ENCODE assay signal across 1 cellular context in genomic region chr17:68512247-68512966, GRCh38.
TF ChIP-seq lines count a peak whose summit lies in the region.

TSS of gene PRKAR1A (plus strand) at chr17:68512430. CDS start at chr17:68515400, 2,970 bp downstream.

TF ChIP-seq in K562, 482 proteins besides CTCF, POLR2A, EP300 and RAD21 (continued from another document and continues in another):
- TF ChIP-seq, protein P1, sequence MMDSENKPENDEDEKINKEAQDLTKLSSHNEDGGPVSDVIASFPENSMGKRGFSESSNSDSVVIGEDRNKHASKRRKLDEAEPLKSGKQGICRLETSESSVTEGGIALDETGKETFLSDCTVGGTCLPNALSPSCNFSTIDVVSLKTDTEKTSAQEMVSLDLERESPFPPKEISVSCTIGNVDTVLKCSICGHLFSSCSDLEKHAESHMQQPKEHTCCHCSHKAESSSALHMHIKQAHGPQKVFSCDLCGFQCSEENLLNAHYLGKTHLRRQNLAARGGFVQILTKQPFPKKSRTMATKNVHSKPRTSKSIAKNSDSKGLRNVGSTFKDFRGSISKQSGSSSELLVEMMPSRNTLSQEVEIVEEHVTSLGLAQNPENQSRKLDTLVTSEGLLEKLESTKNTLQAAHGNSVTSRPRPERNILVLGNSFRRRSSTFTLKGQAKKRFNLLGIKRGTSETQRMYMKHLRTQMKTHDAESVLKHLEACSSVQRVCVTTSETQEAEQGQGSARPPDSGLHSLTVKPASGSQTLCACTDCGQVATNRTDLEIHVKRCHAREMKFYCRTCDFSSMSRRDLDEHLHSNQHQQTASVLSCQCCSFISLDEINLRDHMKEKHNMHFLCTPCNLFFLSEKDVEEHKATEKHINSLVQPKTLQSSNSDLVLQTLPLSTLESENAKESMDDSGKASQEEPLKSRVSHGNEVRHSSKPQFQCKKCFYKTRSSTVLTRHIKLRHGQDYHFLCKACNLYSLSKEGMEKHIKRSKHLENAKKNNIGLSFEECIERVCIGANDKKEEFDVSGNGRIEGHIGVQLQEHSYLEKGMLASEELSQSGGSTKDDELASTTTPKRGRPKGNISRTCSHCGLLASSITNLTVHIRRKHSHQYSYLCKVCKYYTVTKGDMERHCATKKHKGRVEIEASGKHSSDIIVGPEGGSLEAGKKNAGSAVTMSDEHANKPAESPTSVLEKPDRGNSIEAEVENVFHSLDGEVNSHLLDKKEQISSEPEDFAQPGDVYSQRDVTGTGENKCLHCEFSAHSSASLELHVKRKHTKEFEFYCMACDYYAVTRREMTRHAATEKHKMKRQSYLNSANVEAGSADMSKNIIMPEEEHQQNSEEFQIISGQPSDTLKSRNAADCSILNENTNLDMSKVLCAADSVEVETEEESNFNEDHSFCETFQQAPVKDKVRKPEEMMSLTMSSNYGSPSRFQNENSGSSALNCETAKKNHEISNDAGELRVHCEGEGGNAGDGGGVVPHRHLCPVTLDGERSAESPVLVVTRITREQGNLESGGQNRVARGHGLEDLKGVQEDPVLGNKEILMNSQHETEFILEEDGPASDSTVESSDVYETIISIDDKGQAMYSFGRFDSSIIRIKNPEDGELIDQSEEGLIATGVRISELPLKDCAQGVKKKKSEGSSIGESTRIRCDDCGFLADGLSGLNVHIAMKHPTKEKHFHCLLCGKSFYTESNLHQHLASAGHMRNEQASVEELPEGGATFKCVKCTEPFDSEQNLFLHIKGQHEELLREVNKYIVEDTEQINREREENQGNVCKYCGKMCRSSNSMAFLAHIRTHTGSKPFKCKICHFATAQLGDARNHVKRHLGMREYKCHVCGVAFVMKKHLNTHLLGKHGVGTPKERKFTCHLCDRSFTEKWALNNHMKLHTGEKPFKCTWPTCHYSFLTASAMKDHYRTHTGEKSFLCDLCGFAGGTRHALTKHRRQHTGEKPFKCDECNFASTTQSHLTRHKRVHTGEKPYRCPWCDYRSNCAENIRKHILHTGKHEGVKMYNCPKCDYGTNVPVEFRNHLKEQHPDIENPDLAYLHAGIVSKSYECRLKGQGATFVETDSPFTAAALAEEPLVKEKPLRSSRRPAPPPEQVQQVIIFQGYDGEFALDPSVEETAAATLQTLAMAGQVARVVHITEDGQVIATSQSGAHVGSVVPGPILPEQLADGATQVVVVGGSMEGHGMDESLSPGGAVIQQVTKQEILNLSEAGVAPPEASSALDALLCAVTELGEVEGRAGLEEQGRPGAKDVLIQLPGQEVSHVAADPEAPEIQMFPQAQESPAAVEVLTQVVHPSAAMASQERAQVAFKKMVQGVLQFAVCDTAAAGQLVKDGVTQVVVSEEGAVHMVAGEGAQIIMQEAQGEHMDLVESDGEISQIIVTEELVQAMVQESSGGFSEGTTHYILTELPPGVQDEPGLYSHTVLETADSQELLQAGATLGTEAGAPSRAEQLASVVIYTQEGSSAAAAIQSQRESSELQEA (IDR thresholded peaks at IDR 0.05; ENCODE audit: low read depth): no peak
- TF ChIP-seq MBD2 (IDR thresholded peaks at IDR 0.05; ENCODE audit: borderline replicate concordance, low read depth) (peak; percentile 82), HMG20A (CRISPR knock-in tag; conservative IDR thresholded peaks at IDR 0.05) (no peak), ZNF431 (CRISPR knock-in tag; IDR thresholded peaks at IDR 0.05) (no peak), PHF21A (IDR thresholded peaks at IDR 0.05; ENCODE audit: borderline replicate concordance, low read depth) (no peak), ZNF384 (IDR thresholded peaks at IDR 0.05; ENCODE audit: low read depth, low read length) (no peak), ATF4 (CRISPR knock-in tag; IDR thresholded peaks at IDR 0.05) (no peak), ZNF316 (IDR thresholded peaks at IDR 0.05) (no peak), PHTF2 (CRISPR knock-in tag; IDR thresholded peaks at IDR 0.05) (no peak), ATF6 (CRISPR knock-in tag; IDR thresholded peaks at IDR 0.05) (no peak; the same call in 1 of the 2 replicates), ZBTB7A (IDR thresholded peaks at IDR 0.05; ENCODE audit: borderline replicate concordance, control insufficient read depth, low read depth, low read length) (peak; percentile 67; the same call in 1 of the 2 replicates), NR2F6 (CRISPR knock-in tag; IDR thresholded peaks at IDR 0.05) (no peak), CBFB (CRISPR knock-in tag; IDR thresholded peaks at IDR 0.05) (no peak), ZNF507 (tag; conservative IDR thresholded peaks at IDR 0.05) (no peak), ZNF324 (CRISPR knock-in tag; IDR thresholded peaks at IDR 0.05) (no peak), DLX4 (CRISPR knock-in tag; IDR thresholded peaks at IDR 0.05) (no peak), ZBTB8A (IDR thresholded peaks at IDR 0.05; ENCODE audit: partially characterized antibody) (no peak), MCM2 (IDR thresholded peaks at IDR 0.05; ENCODE audit: low read depth) (no peak), MAX (CRISPR knock-in tag; IDR thresholded peaks at IDR 0.05) (no peak), FOS (IDR thresholded peaks at IDR 0.05; ENCODE audit: extremely low read depth, insufficient read length) (peak; percentile 60), TOE1 (IDR thresholded peaks at IDR 0.05; ENCODE audit: borderline replicate concordance) (no peak), TOE1 (CRISPR knock-in tag; IDR thresholded peaks at IDR 0.05; ENCODE audit: borderline replicate concordance, low read depth) (no peak), ERF (CRISPR knock-in tag; IDR thresholded peaks at IDR 0.05) (no peak), ZZZ3 (IDR thresholded peaks at IDR 0.05) (no peak), ZNF75A (CRISPR knock-in tag; IDR thresholded peaks at IDR 0.05) (no peak), MYC (IDR thresholded peaks at IDR 0.05; ENCODE audit: low read depth, low read length) (no peak), MYC (CRISPR knock-in tag; IDR thresholded peaks at IDR 0.05; ENCODE audit: borderline replicate concordance, low read depth) (no peak), HNRNPUL1 (IDR thresholded peaks at IDR 0.05; ENCODE audit: low read length) (no peak), SUPT5H (IDR thresholded peaks at IDR 0.05) (peak; percentile 84), KDM4B (IDR thresholded peaks at IDR 0.05; ENCODE audit: borderline replicate concordance in 2 of 2, low read depth in 1 of 2) (no peak; a peak in 1 of 4 replicates), HINFP (tag; conservative IDR thresholded peaks at IDR 0.05; ENCODE audit: low read depth) (no peak), RAD51 (IDR thresholded peaks at IDR 0.05; ENCODE audit: borderline replicate concordance, low read depth) (no peak), WHSC1 (IDR thresholded peaks at IDR 0.05; ENCODE audit: low read length) (no peak), FOXK1 (CRISPR knock-in tag; IDR thresholded peaks at IDR 0.05; ENCODE audit: borderline replicate concordance) (no peak), FOXJ3 (CRISPR knock-in tag; IDR thresholded peaks at IDR 0.05) (no peak), U2AF1 (optimal IDR thresholded peaks at IDR 0.05; ENCODE audit: low read depth, low read length) (no peak), NCOA6 (IDR thresholded peaks at IDR 0.05) (no peak), ZNF830 (CRISPR knock-in tag; IDR thresholded peaks at IDR 0.05) (no peak), HDAC2 (IDR thresholded peaks at IDR 0.05) (no peak), ZFP30 (CRISPR knock-in tag; IDR thresholded peaks at IDR 0.05; ENCODE audit: borderline replicate concordance) (no peak), PHB (CRISPR knock-in tag; IDR thresholded peaks at IDR 0.05) (no peak), CBX2 (IDR thresholded peaks at IDR 0.05; ENCODE audit: insufficient read depth, low read length, poor library complexity, severe bottlenecking) (no peak), ZNF212 (CRISPR knock-in tag; IDR thresholded peaks at IDR 0.05) (no peak), ELF1 (tag; IDR thresholded peaks at IDR 0.05) (peak; percentile 73; the same call in 1 of the 2 replicates)
- TF ChIP-seq, protein P2, sequence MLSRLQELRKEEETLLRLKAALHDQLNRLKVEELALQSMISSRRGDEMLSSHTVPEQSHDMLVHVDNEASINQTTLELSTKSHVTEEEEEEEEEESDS (CRISPR knock-in tag; IDR thresholded peaks at IDR 0.05): no peak
- TF ChIP-seq, protein P3, sequence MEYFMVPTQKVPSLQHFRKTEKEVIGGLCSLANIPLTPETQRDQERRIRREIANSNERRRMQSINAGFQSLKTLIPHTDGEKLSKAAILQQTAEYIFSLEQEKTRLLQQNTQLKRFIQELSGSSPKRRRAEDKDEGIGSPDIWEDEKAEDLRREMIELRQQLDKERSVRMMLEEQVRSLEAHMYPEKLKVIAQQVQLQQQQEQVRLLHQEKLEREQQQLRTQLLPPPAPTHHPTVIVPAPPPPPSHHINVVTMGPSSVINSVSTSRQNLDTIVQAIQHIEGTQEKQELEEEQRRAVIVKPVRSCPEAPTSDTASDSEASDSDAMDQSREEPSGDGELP (CRISPR knock-in tag; IDR thresholded peaks at IDR 0.05; ENCODE audit: borderline replicate concordance): no peak
